In genomic region chr5:14347522-14347921, GRCh38 we compare ENCODE assay signal across 14 cellular contexts.
"Had no signal": no experiment of that assay in that cellular context is flagged by ENCODE, and none has a peak within 500 bp of the region (broad histone marks: within the 10 kb centered on the region; RNA-seq: fewer than 3 reads in every experiment).

No MANE protein-coding gene starts in this region.

- ATAC-seq: activated T-cell treated with anti-CD3 and anti-CD28 coated beads, Interleukin-2, amount 50 U/mL, for 4 hours; esophagus mucosa; left lobe of liver; stimulated activated naive B cell treated with anti-CD40 and anti-IgM and Interleukin-4, amounts not matched to agents 10 μg/mL and 1 μg/mL and 100 μg/mL, for 72 hours had no signal

- H3K4me1 ChIP-seq: uterus had no signal

- H3K27me3 ChIP-seq: adrenal gland, neutrophil, tibial artery, uterus had no signal

- H3K27ac ChIP-seq: adrenal gland, neutrophil, tibial artery, uterus had no signal

- H3K36me3 ChIP-seq: adrenal gland, neutrophil, uterus had no signal

- H3K4me3 ChIP-seq: adrenal gland, tibial artery, uterus had no signal

- DNase-seq: activated CD4-positive, alpha-beta memory T cell treated with anti-CD3 and anti-CD28 coated beads, Interleukin-2, amount 10 ng/mL, durations not matched to agents 7 days and 5 days; activated CD4-positive, alpha-beta T cell treated with anti-CD3 and anti-CD28 coated beads for 4 hours; activated effector memory CD4-positive, alpha-beta T cell treated with Interleukin-2 at 50 U/mL for 16 hours; activated T-cell treated with anti-CD3 and anti-CD28 coated beads, Interleukin-2, amount 50 U/mL, for 4 hours; adrenal gland; hippocampal formation; naive B cell; retina; stimulated activated naive B cell treated with anti-CD40 and anti-IgM and Interleukin-4, amounts not matched to agents 10 μg/mL and 1 μg/mL and 100 μg/mL, for 72 hours; tibial artery; uterus had no signal

- H3K9me3 ChIP-seq: adrenal gland, neutrophil, tibial artery, uterus had no signal
